In the genomic region with DNA sequence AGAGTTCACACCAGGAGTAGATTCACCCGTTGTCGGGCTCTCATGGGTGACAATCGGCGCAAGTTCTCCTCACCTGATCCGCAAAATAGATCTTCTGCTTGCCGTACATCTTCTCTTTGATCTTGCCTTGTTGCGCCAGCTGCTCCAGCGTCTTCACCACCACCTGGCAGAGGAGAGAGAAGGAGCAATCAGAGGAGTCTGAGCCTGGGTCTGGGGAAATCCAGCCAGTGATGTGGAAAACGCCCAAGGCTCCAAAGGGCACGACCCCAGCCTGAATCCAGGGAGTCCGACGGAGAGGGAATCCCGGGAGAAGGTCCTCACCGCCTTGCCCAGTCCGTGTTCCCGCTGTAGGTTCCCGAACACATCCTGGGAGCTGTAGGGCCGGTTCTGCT, we compare ENCODE assay signal across 8 cellular contexts. TPM values are rescaled to one million over a fixed set of nuclear protein-coding genes. Genes with fewer than 3 reads are reported as not detected.
DNase-seq lines count a peak whose midpoint lies in the region; ATAC-seq and TF ChIP-seq lines count a peak whose summit lies in the region.

No MANE protein-coding gene starts in this region.

- POLR2A ChIA-PET in MCF 10A (lab: Yijun Ruan, JAX), result interaction anchor here (0.6 to 5.4 kb wide), 26 partner anchors 10 to 257 kb away, joined by 3 to 70 read pairs (median 8); partner anchors contain the start of genes BECN1, COASY, EZH1 and HSD17B1

- intact Hi-C loops in MCF 10A (cut with micrococcal nuclease) (no loop called here), sciatic nerve (cut with DNase I) (no loop called here)

- peaks cover 70% of the 10 kb centered on the region for H3K36me3 Mint-ChIP-seq in MCF 10A (ENCODE audit: insufficient read depth, unreplicated experiment)

- H3K4me1 Mint-ChIP-seq in MCF 10A (ENCODE audit: insufficient read depth, unreplicated experiment), result peaks cover 24% of the 10 kb centered on the region

- no peaks in the 10 kb centered on the region for H3K9me3 ChIP-seq in BLaER1 treated with 17β-estradiol and CSF1 and Interleukin-3, amounts not matched to agents 10 nM and 100 nM (replicated peaks in 1 of 11)
- H3K9me3 ChIP-seq in HUES6 (ENCODE audit: control insufficient read depth, insufficient read depth, low read depth, low read length) (no peaks in the 10 kb centered on the region), mucosa of rectum (ENCODE audit: control insufficient read depth in 2 of 2, low read length in 2 of 2) (no peaks in the 10 kb centered on the region)

- H3K27me3 ChIP-seq in BLaER1 treated with 17β-estradiol and CSF1 and Interleukin-3, amounts not matched to agents 10 nM and 100 nM, result no peaks in the 10 kb centered on the region
- H3K27me3 ChIP-seq in HUES6 (ENCODE audit: control insufficient read depth, insufficient read depth, low read length) (no peaks in the 10 kb centered on the region), mucosa of rectum (ENCODE audit: control insufficient read depth in 2 of 2, insufficient read depth in 2 of 2, low read length in 2 of 2) (no peaks in the 10 kb centered on the region)

- peak overlapping the region; percentile 80 for H3K27ac Mint-ChIP-seq in MCF 10A (ENCODE audit: low read depth, unreplicated experiment)

- peaks cover 58 to 75% (median 69%) of the 10 kb centered on the region in 11 experiments for H3K36me3 ChIP-seq in BLaER1 treated with 17β-estradiol and CSF1 and Interleukin-3, amounts not matched to agents 10 nM and 100 nM
- H3K36me3 ChIP-seq in HUES6 (ENCODE audit: control insufficient read depth, insufficient read depth, low read length) (peaks cover 51% of the 10 kb centered on the region), mucosa of rectum (ENCODE audit: control insufficient read depth in 2 of 2, insufficient read depth in 2 of 2, low read length in 2 of 2) (peaks cover 38 to 41% of the 10 kb centered on the region in 2 donors)

- CTCF ChIA-PET in MCF 10A (lab: Yijun Ruan, JAX), result interaction anchor here (0.7 to 4.3 kb wide), 12 partner anchors 9 to 242 kb away, joined by 3 to 55 read pairs (median 12); partner anchors contain the start of genes MLX, PLEKHH3 and TUBG2

- H3K4me1 ChIP-seq in BLaER1 treated with 17β-estradiol and CSF1 and Interleukin-3, amounts not matched to agents 10 nM and 100 nM, result peaks cover 28 to 78% (median 49%) of the 10 kb centered on the region in 10 experiments
- H3K4me1 ChIP-seq in HUES6 (ENCODE audit: control insufficient read depth, insufficient read depth, low read length), result peaks cover 7% of the 10 kb centered on the region; the same call in 1 of the 2 replicates
- peaks cover 14 to 19% of the 10 kb centered on the region in 2 donors for H3K4me1 ChIP-seq in mucosa of rectum (ENCODE audit: control insufficient read depth in 2 of 2, insufficient read depth in 2 of 2, low read length in 2 of 2)

- peak overlapping the region; percentile 85 to 98 (median 94) for H3K4me2 ChIP-seq in BLaER1 treated with 17β-estradiol and CSF1 and Interleukin-3, amounts not matched to agents 10 nM and 100 nM

- TSS peak; percentile 15 for BruUV-seq in MCF 10A (replicated peaks; lab: Mats Ljungman, UMichigan)

- no peaks in the 10 kb centered on the region for H3K9me3 Mint-ChIP-seq in MCF 10A (ENCODE audit: unreplicated experiment)

- no peak for TF ChIP-seq CTCF in MCF 10A (IDR thresholded peaks at IDR 0.05; ENCODE audit: unreplicated experiment)

- no peak for DNase-seq in MCF 10A (ENCODE audit: unreplicated experiment)
- no peak for DNase-seq in sciatic nerve (ENCODE audit: low spot score)
- DNase-seq in SIG-M5 treated with dmso at 0.1 percent for 504 hours (lab: John Stamatoyannopoulos, UW; ENCODE audit: unreplicated experiment), result no peak
- DNase-seq in NCI-H345 treated with DMSO at 0.1 percent for 48 hours (lab: John Stamatoyannopoulos, UW; ENCODE audit: unreplicated experiment), result no peak

- ATAC-seq in sciatic nerve, result no peak
- ATAC-seq in HG02852 (IDR thresholded peaks at IDR 0.05; ENCODE audit: unreplicated experiment), result no peak

- H3K4me3 ChIP-seq in BLaER1 treated with 17β-estradiol and CSF1 and Interleukin-3, amounts not matched to agents 10 nM and 100 nM, result peak overlapping the region; percentile 56 to 85 (median 75)
- H3K4me3 ChIP-seq in HUES6 (ENCODE audit: low read depth, low read length) (peak overlapping the region; percentile 92), mucosa of rectum (ENCODE audit: low read length in 2 of 2) (peak overlapping the region; percentile 83 to 97)

- H3K27ac ChIP-seq in BLaER1 treated with 17β-estradiol and CSF1 and Interleukin-3, amounts not matched to agents 10 nM and 100 nM, result peak overlapping the region in 10 of 11 experiments; percentile 35 to 97 (median 94); a peak in 21 of 22 replicates
- H3K27ac ChIP-seq in HUES6 (ENCODE audit: low read depth, low read length) (peak overlapping the region; percentile 41; the same call in 1 of the 2 replicates), mucosa of rectum (ENCODE audit: low read depth in 2 of 2, low read length in 2 of 2) (peak overlapping the region in 1 of 2 donors; percentile 38)

- peak overlapping the region; percentile 84 to 95 (median 90) for H3K9ac ChIP-seq in BLaER1 treated with 17β-estradiol and CSF1 and Interleukin-3, amounts not matched to agents 10 nM and 100 nM
- H3K9ac ChIP-seq in HUES6 (ENCODE audit: low read length) (peak overlapping the region; percentile 89), mucosa of rectum (ENCODE audit: low read depth in 1 of 2, low read length in 2 of 2) (peak overlapping the region; percentile 58 to 80)

- peak overlapping the region; percentile 78 for H3K4me3 Mint-ChIP-seq in MCF 10A (ENCODE audit: unreplicated experiment)

- H4K20me1 ChIP-seq in BLaER1 treated with 17β-estradiol and CSF1 and Interleukin-3, amounts not matched to agents 10 nM and 100 nM, result peaks cover 0 to 47% (median 25%) of the 10 kb centered on the region in 11 experiments; a peak in 18 of 22 replicates

- H3K27me3 Mint-ChIP-seq in MCF 10A (ENCODE audit: insufficient read depth, unreplicated experiment), result no peaks in the 10 kb centered on the region

RNA-seq across cellular contexts. Expression of gene PSMC3IP, which starts 0.4 kb away (rescaled TPM):
- total RNA-seq in MCF 10A (2022) (10.3 and 12.0 TPM in 2 replicates), sciatic nerve (5.9 TPM)

RNA-seq across cellular contexts. Expression of gene MLX, which starts 10.2 kb away (rescaled TPM):
- total RNA-seq in MCF 10A (2022), result 37.3 and 39.6 TPM in 2 replicates
- 26.6 TPM for total RNA-seq in sciatic nerve

RNA-seq across cellular contexts. Expression of gene COASY, which starts 15.2 kb away (rescaled TPM):
- total RNA-seq in MCF 10A (2022) (82.6 and 89.2 TPM in 2 replicates), sciatic nerve (45.2 TPM)

RNA-seq across cellular contexts. Expression of gene HSD17B1, which starts 24.4 kb away (rescaled TPM):
- total RNA-seq in MCF 10A (2022), result 13.0 and 18.1 TPM in 2 replicates
- 2.4 TPM for total RNA-seq in sciatic nerve

RNA-seq across cellular contexts. Expression of gene RETREG3, which starts 32.0 kb away (rescaled TPM):
- 45.2 and 46.0 TPM in 2 replicates for total RNA-seq in MCF 10A (2022)
- 47.1 TPM for total RNA-seq in sciatic nerve
